Comparison of ENCODE assay signal across 1 cellular context in genomic region chr17:38577244-38577643, GRCh38.
TF ChIP-seq lines count a peak whose summit lies in the region.

No MANE protein-coding gene starts in this region.

TF ChIP-seq in WTC11, 78 proteins besides CTCF, POLR2A, EP300 and RAD21 (continued from another document):
- TF ChIP-seq ZNF532 (CRISPR knock-in tag; IDR thresholded peaks at IDR 0.05; ENCODE audit: borderline replicate concordance) (no peak), FOXP1 (CRISPR knock-in tag; IDR thresholded peaks at IDR 0.05; ENCODE audit: borderline replicate concordance) (no peak), EMX1 (CRISPR knock-in tag; IDR thresholded peaks at IDR 0.05) (no peak), RELA (CRISPR knock-in tag; IDR thresholded peaks at IDR 0.05; ENCODE audit: borderline replicate concordance) (no peak), FOXK1 (CRISPR knock-in tag; IDR thresholded peaks at IDR 0.05) (no peak), MAX (CRISPR knock-in tag; IDR thresholded peaks at IDR 0.05) (no peak), CBFB (CRISPR knock-in tag; IDR thresholded peaks at IDR 0.05; ENCODE audit: low read depth) (no peak), ZBTB21 (CRISPR knock-in tag; IDR thresholded peaks at IDR 0.05; ENCODE audit: borderline replicate concordance) (no peak), ZMAT4 (CRISPR knock-in tag; IDR thresholded peaks at IDR 0.05) (no peak), ZNF138 (CRISPR knock-in tag; conservative IDR thresholded peaks at IDR 0.05) (no peak), CDX4 (CRISPR knock-in tag; IDR thresholded peaks at IDR 0.05; ENCODE audit: borderline replicate concordance) (no peak), NR3C1 (CRISPR knock-in tag; conservative IDR thresholded peaks at IDR 0.05; ENCODE audit: low read depth) (no peak), USF2 (CRISPR knock-in tag; IDR thresholded peaks at IDR 0.05) (no peak)
